Comparison of ENCODE assay signal across 8 cellular contexts in genomic region chr19:37654118-37654517, GRCh38. TPM values are rescaled to one million over a fixed set of nuclear protein-coding genes. Genes with fewer than 3 reads are reported as not detected.
DNase-seq lines count a peak whose midpoint lies in the region; ATAC-seq, FAIRE-seq and TF ChIP-seq lines count a peak whose summit lies in the region.

No MANE protein-coding gene starts in this region.

- H2BK12ac ChIP-seq in mesenchymal stem cell (ENCODE audit: low read length in 2 of 2): no peak overlapping the region

- H4K8ac ChIP-seq in mesenchymal stem cell (ENCODE audit: low read length): no peak overlapping the region

- intact Hi-C loops in HCT116 (cut with micrococcal nuclease): no loop called here

- no peak for TF ChIP-seq EP300 in A549 (IDR thresholded peaks at IDR 0.05)

- H2BK15ac ChIP-seq in mesenchymal stem cell (ENCODE audit: low read depth, poor library complexity, severe bottlenecking): no peak overlapping the region

- TF ChIP-seq POLR2A in A549 (IDR thresholded peaks at IDR 0.05; ENCODE audit: low read length): no peak
- TF ChIP-seq POLR2A in HCT116 (IDR thresholded peaks at IDR 0.05; ENCODE audit: borderline replicate concordance, extremely low read depth, insufficient read depth, insufficient read length): no peak

- peak; percentile 98 for FAIRE-seq in A549 (lab: Jason Lieb, UNC)
- FAIRE-seq in frontal cortex (lab: Jason Lieb, UNC): no peak

- in situ Hi-C loops in astrocyte of the cerebellum (cut with HindIII; ENCODE audit: low sequenced_read_pairs): no loop called here
- in situ Hi-C loops in G401 (cut with HindIII; ENCODE audit: low sequenced_read_pairs): no loop called here

- no peak overlapping the region for H3K4ac ChIP-seq in mesenchymal stem cell (ENCODE audit: low read depth in 1 of 2, low read length in 2 of 2)

- RAD21 ChIA-PET in HCT116 (lab: Charles Lee; ENCODE audit: low non-redundant PET in 1 of 2, low total read pairs in 2 of 2, uncharacterized antibody in 2 of 2, unreplicated experiment in 2 of 2): no interaction called here

- H3K14ac ChIP-seq in mesenchymal stem cell (ENCODE audit: low read length in 2 of 2): no peak overlapping the region

- DNase-seq in A549 (ENCODE audit: low read depth in 1 of 2, low spot score in 1 of 2) (peak in 1 of 2 experiments; percentile 15), HCT116 (ENCODE audit: low read depth, low spot score) (no peak), astrocyte of the cerebellum (ENCODE audit: low read depth) (no peak), mesenchymal stem cell (no peak), G401 (ENCODE audit: low spot score) (no peak), frontal cortex (ENCODE audit: low spot score in 2 of 2) (no peak), HK-2 (ENCODE audit: unreplicated experiment) (no peak), HUDEP-2 (lab: John Stamatoyannopoulos, UW; ENCODE audit: unreplicated experiment in 76 of 76) (no peak)

- CTCF ChIA-PET in A549 (lab: Yijun Ruan, JAX) (no interaction called here), HCT116 (lab: Charles Lee) (no interaction called here)

- TF ChIP-seq CTCF in A549 (IDR thresholded peaks at IDR 0.05) (no peak), HCT116 (IDR thresholded peaks at IDR 0.05 in 2 of 3, conservative IDR thresholded peaks at IDR 0.05 in 1 of 3; ENCODE audit: borderline replicate concordance in 1 of 3, insufficient read depth in 1 of 3, low read depth in 2 of 3, low read length in 2 of 3) (no peak), astrocyte of the cerebellum (IDR thresholded peaks at IDR 0.05; ENCODE audit: low read depth, low read length, missing control alignments) (no peak)

- no peak overlapping the region for H3K18ac ChIP-seq in mesenchymal stem cell (ENCODE audit: low read depth in 1 of 2, low read length in 2 of 2)

- no peaks in the 10 kb centered on the region for H3K27me3 ChIP-seq in HCT116 (ENCODE audit: insufficient read depth, low read length)
- no peaks in the 10 kb centered on the region for H3K27me3 ChIP-seq in mesenchymal stem cell (ENCODE audit: control insufficient read depth in 1 of 2, insufficient read depth in 1 of 2, low read length in 2 of 2)

- H3K4me2 ChIP-seq in A549 (peak overlapping the region; percentile 70), HCT116 (ENCODE audit: low read length) (peak overlapping the region; percentile 80), mesenchymal stem cell (ENCODE audit: low read length, poor library complexity, severe bottlenecking) (peak overlapping the region; percentile 96)

- H3K9ac ChIP-seq in HCT116 (ENCODE audit: low read length) (peak overlapping the region; percentile 68), mesenchymal stem cell (ENCODE audit: low read length) (peak overlapping the region; percentile 93)

- H3K36me3 ChIP-seq in HCT116 (ENCODE audit: control insufficient read depth in 1 of 2, insufficient read depth in 2 of 2, low read length in 2 of 2) (no peaks in the 10 kb centered on the region), mesenchymal stem cell (ENCODE audit: control insufficient read depth in 1 of 2, insufficient read depth in 2 of 2, low read depth in 1 of 2, low read length in 2 of 2) (peaks cover 11 to 17% of the 10 kb centered on the region in 2 experiments)

- no peak overlapping the region for H2BK120ac ChIP-seq in mesenchymal stem cell (ENCODE audit: low read depth, low read length)

- H3K4me3 ChIP-seq in A549: peak overlapping the region; percentile 66
- H3K4me3 ChIP-seq in HCT116 (replicated peaks in 1 of 2; ENCODE audit: low read depth in 1 of 2, low read length in 2 of 2): peak overlapping the region; percentile 61 to 70
- H3K4me3 ChIP-seq in astrocyte of the cerebellum (ENCODE audit: low read depth, low read length): peak overlapping the region; percentile 90
- peak overlapping the region; percentile 79 to 97 for H3K4me3 ChIP-seq in mesenchymal stem cell (ENCODE audit: insufficient read depth in 1 of 2, low read depth in 1 of 2, low read length in 2 of 2)

- H4K20me1 ChIP-seq in HCT116 (ENCODE audit: insufficient read depth): no peaks in the 10 kb centered on the region

- peaks cover 75% of the 10 kb centered on the region for H3K9me3 ChIP-seq in A549
- H3K9me3 ChIP-seq in HCT116 (ENCODE audit: control insufficient read depth in 1 of 2, insufficient read depth in 1 of 2, low read depth in 1 of 2, low read length in 2 of 2): peaks cover 6 to 8% of the 10 kb centered on the region in 2 experiments; a peak in 2 of 4 replicates
- H3K9me3 ChIP-seq in mesenchymal stem cell (ENCODE audit: control insufficient read depth, low read length): peaks cover 42% of the 10 kb centered on the region

- H2BK5ac ChIP-seq in mesenchymal stem cell (ENCODE audit: low read depth, low read length, poor library complexity, severe bottlenecking): no peak overlapping the region

- 33% methylated on average over 5 of the region's 5 CpGs for WGBS in A549 (ENCODE audit: missing lambda C conversion rate)
- 41% methylated on average over 5 of the region's 5 CpGs for WGBS in mesenchymal stem cell

- no peak for TF ChIP-seq RAD21 in A549 (conservative IDR thresholded peaks at IDR 0.05 in 1 of 2, IDR thresholded peaks at IDR 0.05 in 1 of 2)
- TF ChIP-seq RAD21 in HCT116 (IDR thresholded peaks at IDR 0.05; ENCODE audit: low read depth): no peak

- POLR2A ChIA-PET in A549 (lab: Yijun Ruan, JAX): interaction anchor here (1.8 kb wide), 1 partner anchor 59 kb away, joined by 5 read pairs; the partner anchor contains the start of genes ZNF540 and ZNF571
- POLR2A ChIA-PET in HCT116 (lab: Charles Lee): no interaction called here

- no peak overlapping the region for H2AK5ac ChIP-seq in mesenchymal stem cell (ENCODE audit: low read length, severe bottlenecking)

- H3K23ac ChIP-seq in mesenchymal stem cell (ENCODE audit: low read length in 2 of 2): no peak overlapping the region

- H3K27ac ChIP-seq in A549 (peak overlapping the region; percentile 88 to 89; a peak in 4 of 6 replicates), HCT116 (ENCODE audit: low read depth, low read length) (no peak overlapping the region), mesenchymal stem cell (ENCODE audit: low read length, poor library complexity, severe bottlenecking) (peak overlapping the region; percentile 92)

- peaks cover 3% of the 10 kb centered on the region; the same call in 1 of the 2 replicates for H3K79me2 ChIP-seq in HCT116 (ENCODE audit: insufficient read depth, low read length)

- H3K4me1 ChIP-seq in A549 (no peaks in the 10 kb centered on the region), HCT116 (ENCODE audit: control insufficient read depth in 1 of 2, insufficient read depth in 2 of 2, low read length in 2 of 2) (peaks cover 2 to 12% of the 10 kb centered on the region in 2 experiments; a peak in 2 of 4 replicates), mesenchymal stem cell (ENCODE audit: control insufficient read depth, insufficient read depth, low read depth, low read length) (peaks cover 4% of the 10 kb centered on the region)

- no peaks in the 10 kb centered on the region for H3K9me2 ChIP-seq in HCT116 (ENCODE audit: insufficient read depth)

- BruUV-seq in HCT116 (replicated peaks; lab: Mats Ljungman, UMichigan): no TSS peak

- ATAC-seq in A549 (no peak), HCT116 (no peak)

- H4K91ac ChIP-seq in mesenchymal stem cell (ENCODE audit: low read length): no peak overlapping the region

- H3K79me1 ChIP-seq in mesenchymal stem cell (replicated peaks; ENCODE audit: low read length, poor library complexity, severe bottlenecking): peaks cover 12% of the 10 kb centered on the region

- H2AFZ ChIP-seq in HCT116 (ENCODE audit: low read depth, low read length, poor library complexity, severe bottlenecking): no peak overlapping the region
- no peak overlapping the region for H2AFZ ChIP-seq in mesenchymal stem cell (ENCODE audit: low read depth, low read length)

TF ChIP-seq in A549, 52 proteins besides CTCF, POLR2A, EP300 and RAD21 (continues in another document):
- TF ChIP-seq CBX8 (IDR thresholded peaks at IDR 0.05) (no peak), SMC3 (IDR thresholded peaks at IDR 0.05) (no peak), RARB (CRISPR knock-in tag; IDR thresholded peaks at IDR 0.05) (no peak), FOSB (CRISPR knock-in tag; IDR thresholded peaks at IDR 0.05) (no peak)

RNA-seq across cellular contexts. Expression of gene ZFP30, which starts 1.1 kb away (rescaled TPM):
- 9.0 and 9.2 TPM in 2 replicates for polyA plus RNA-seq in A549 (2011; rRNA removed)
- 2.1 and 2.3 TPM in 2 replicates for polyA plus RNA-seq in A549 (2012; cell fraction: cytosol; rRNA removed)
- 5.0 and 6.0 TPM in 2 replicates for polyA plus RNA-seq in A549 (2012; cell fraction: nucleus; rRNA removed)
- 8.3 to 9.2 TPM (median 8.4 TPM) in 3 replicates for polyA plus RNA-seq in A549 (2017; fragmentation: RNase III; extraction: RNeasy Plus Mini Kit Qiagen cat#74134 plus additional on column Dnase treatment)
- 4.8 and 6.9 TPM in 2 replicates for polyA minus RNA-seq in A549 (2011; rRNA and poly(A)+ RNA removed)
- total RNA-seq in HCT116 (2021; ENCODE audit: unreplicated experiment): 4.7 TPM
- polyA plus RNA-seq in HCT116 (2012): 0.94 and 1.7 TPM in 2 replicates
- polyA plus RNA-seq in mesenchymal stem cell (2013, experiment 1 of 2): 3.7 TPM
- polyA plus RNA-seq in mesenchymal stem cell (2013, experiment 2 of 2): 3.9 TPM
- 13.6 and 42.7 TPM in 2 replicates for total RNA-seq in G401 (2014; rRNA removed; shearing (Covaris generic))
- total RNA-seq in frontal cortex: 134 TPM

RNA-seq across cellular contexts. Expression of gene ZNF540, which starts 59.4 kb away (rescaled TPM):
- 0.12 and 0.13 TPM in 2 replicates for polyA plus RNA-seq in A549 (2011; rRNA removed)
- polyA plus RNA-seq in A549 (2012; cell fraction: cytosol; rRNA removed): 0.05 TPM in 1 of 2 replicates, not detected in the other
- not detected in 2 replicates for polyA plus RNA-seq in A549 (2012; cell fraction: nucleus; rRNA removed)
- polyA plus RNA-seq in A549 (2017; fragmentation: RNase III; extraction: RNeasy Plus Mini Kit Qiagen cat#74134 plus additional on column Dnase treatment): 0.15 to 0.39 TPM (median 0.22 TPM) in 3 replicates
- not detected in 2 replicates for polyA minus RNA-seq in A549 (2011; rRNA and poly(A)+ RNA removed)
- not detected for total RNA-seq in HCT116 (2021; ENCODE audit: unreplicated experiment)
- polyA plus RNA-seq in HCT116 (2012): 0.04 TPM in 1 of 2 replicates, not detected in the other
- 0.21 TPM for polyA plus RNA-seq in mesenchymal stem cell (2013, experiment 1 of 2)
- polyA plus RNA-seq in mesenchymal stem cell (2013, experiment 2 of 2): 0.21 TPM
- total RNA-seq in G401 (2014; rRNA removed; shearing (Covaris generic)): 0.27 and 0.55 TPM in 2 replicates
- total RNA-seq in frontal cortex: 21.6 TPM

RNA-seq across cellular contexts. Expression of gene ZNF571, which starts 59.5 kb away (rescaled TPM):
- polyA plus RNA-seq in A549 (2011; rRNA removed): 2.5 and 2.7 TPM in 2 replicates
- polyA plus RNA-seq in A549 (2012; cell fraction: cytosol; rRNA removed): 0.30 and 0.32 TPM in 2 replicates
- 0.23 and 0.31 TPM in 2 replicates for polyA plus RNA-seq in A549 (2012; cell fraction: nucleus; rRNA removed)
- 0.97 to 1.4 TPM (median 1.3 TPM) in 3 replicates for polyA plus RNA-seq in A549 (2017; fragmentation: RNase III; extraction: RNeasy Plus Mini Kit Qiagen cat#74134 plus additional on column Dnase treatment)
- 0.78 and 0.95 TPM in 2 replicates for polyA minus RNA-seq in A549 (2011; rRNA and poly(A)+ RNA removed)
- 0.10 TPM for total RNA-seq in HCT116 (2021; ENCODE audit: unreplicated experiment)
- polyA plus RNA-seq in HCT116 (2012): 0.04 and 0.07 TPM in 2 replicates
- 1.9 TPM for polyA plus RNA-seq in mesenchymal stem cell (2013, experiment 1 of 2)
- 1.7 TPM for polyA plus RNA-seq in mesenchymal stem cell (2013, experiment 2 of 2)
- 0.98 and 3.4 TPM in 2 replicates for total RNA-seq in G401 (2014; rRNA removed; shearing (Covaris generic))
- 11.8 TPM for total RNA-seq in frontal cortex

Comparison
In these comparisons a context has a peak if more than half of its experiments do, and no peak if none do; other contexts are left out.
1. RNA of gene ZNF540, which starts 59.4 kb away (total RNA-seq): 21.6 TPM in frontal cortex (single experiment); 0.27 to 0.55 TPM in G401 and not detected in HCT116 (single experiment); every median in the first group is over 10 times any median in the second.
2. Peak in every context shown above with its lines, with median percentiles within 50 percentile points of each other: H3K4me2 ChIP-seq and H3K4me3 ChIP-seq.